Comparison of ENCODE assay signal across 8 cellular contexts in the genomic region with DNA sequence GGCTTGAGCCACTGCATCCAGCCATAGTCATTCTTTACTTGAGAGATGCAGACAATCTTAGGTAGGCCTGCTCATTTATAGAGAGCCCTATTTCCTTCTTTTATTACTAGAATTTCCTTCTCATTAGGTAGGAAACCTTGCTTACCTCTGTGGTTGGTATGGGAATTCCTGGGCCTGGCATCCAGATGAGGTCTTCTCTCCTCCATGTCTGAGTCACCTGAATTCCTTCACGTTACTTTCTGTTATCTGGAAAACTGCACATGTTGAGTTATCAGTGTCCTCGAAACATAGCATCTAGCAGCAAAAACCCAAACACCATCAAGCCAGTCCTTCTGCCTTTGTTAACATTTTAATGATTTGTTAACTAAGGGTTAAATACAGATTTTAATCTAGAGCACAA. TPM values are rescaled to one million over a fixed set of nuclear protein-coding genes. Genes with fewer than 3 reads are reported as not detected.
A peak's percentile ranks its signal among the peaks of the same experiment; 100 is the strongest.
DNase-seq lines count a peak whose midpoint lies in the region; ATAC-seq, FAIRE-seq and TF ChIP-seq lines count a peak whose summit lies in the region.

No MANE protein-coding gene starts in this region.

- no peak for ATAC-seq in HepG2
- ATAC-seq in right lobe of liver, result no peak
- ATAC-seq in left lung, result no peak
- ATAC-seq in HG03175 (IDR thresholded peaks at IDR 0.05; ENCODE audit: unreplicated experiment), result no peak
- ATAC-seq in HG02571 (IDR thresholded peaks at IDR 0.05; ENCODE audit: unreplicated experiment), result no peak

- H3K36me3 ChIP-seq in HepG2 (replicated peaks in 1 of 2; ENCODE audit: control insufficient read depth in 1 of 2, insufficient read depth in 2 of 2, low read length in 2 of 2) (peaks cover 23 to 43% of the 10 kb centered on the region in 2 experiments), right lobe of liver (peaks cover 0 to 36% (median 22%) of the 10 kb centered on the region in 4 donors), left lung (peaks cover 5 to 66% of the 10 kb centered on the region in 2 donors)

- H4K20me1 ChIP-seq in HepG2 (ENCODE audit: insufficient read depth, low read length), result peaks cover 21% of the 10 kb centered on the region

- peaks cover 60% of the 10 kb centered on the region for H3K79me2 ChIP-seq in HepG2 (ENCODE audit: insufficient read depth, low read length)

- CTCF ChIA-PET in HepG2 (lab: Yijun Ruan, JAX; ENCODE audit: low intra/inter-chr PET ratio, low total read pairs), result no interaction called here

- POLR2A ChIA-PET in HepG2 (lab: Yijun Ruan, JAX), result interaction anchor here (1.0 to 1.4 kb wide), 3 partner anchors 9 to 91 kb away, joined by 3 to 8 read pairs (median 6); no protein-coding TSS in a partner anchor

- no peak for TF ChIP-seq EP300 in HepG2 (IDR thresholded peaks at IDR 0.05; ENCODE audit: low read depth in 2 of 2, low read length in 2 of 2)
- no peak for TF ChIP-seq EP300 in HepG2 (CRISPR knock-in tag; IDR thresholded peaks at IDR 0.05; ENCODE audit: borderline replicate concordance)

- no peak for TF ChIP-seq CTCF in HepG2 (CRISPR knock-in tag; IDR thresholded peaks at IDR 0.05)
- no peak for TF ChIP-seq CTCF in right lobe of liver (IDR thresholded peaks at IDR 0.05)
- no peak for TF ChIP-seq CTCF in left lung (IDR thresholded peaks at IDR 0.05)

- H3K4me1 ChIP-seq in HepG2 (ENCODE audit: insufficient read depth, low read length), result peaks cover 39% of the 10 kb centered on the region
- H3K4me1 ChIP-seq in right lobe of liver, result peaks cover 0 to 30% (median 11%) of the 10 kb centered on the region in 4 donors
- H3K4me1 ChIP-seq in left lung, result peaks cover 25 to 63% of the 10 kb centered on the region in 2 donors

- peak overlapping the region; percentile 96 for H3K4me2 ChIP-seq in HepG2 (ENCODE audit: low read depth, low read length)

- 82% methylated on average over 2 of the region's 2 CpGs for WGBS in HepG2 (ENCODE audit: low lambda C conversion rate)
- 56% methylated on average over 2 of the region's 2 CpGs for WGBS in right lobe of liver (ENCODE audit: insufficient coverage, low coverage, low lambda C conversion rate, missing lambda C conversion rate)

- no peaks in the 10 kb centered on the region for H3K27me3 Mint-ChIP-seq in activated naive CD8-positive, alpha-beta T cell

- no peaks in the 10 kb centered on the region for H3K9me3 Mint-ChIP-seq in activated naive CD8-positive, alpha-beta T cell (ENCODE audit: low read depth)

- H3K4me1 Mint-ChIP-seq in activated naive CD8-positive, alpha-beta T cell (ENCODE audit: low read depth), result peaks cover 50% of the 10 kb centered on the region

- intact Hi-C loops in HepG2 (cut with micrococcal nuclease; ENCODE audit: unreplicated experiment) (loop anchor here (2.0 to 5.0 kb wide), 3 partner anchors 43 to 458 kb away; a partner anchor contains a TSS), right lobe of liver (cut with DNase I) (no loop called here), left lung (cut with DNase I) (no loop called here)

- H3K4me3 ChIP-seq in HepG2 (replicated peaks in 1 of 3; ENCODE audit: insufficient read depth in 1 of 3, low read depth in 2 of 3, low read length in 3 of 3) (peak overlapping the region in 2 of 3 experiments; percentile 78 to 98; a peak in 1 of 6 replicates), right lobe of liver (no peak overlapping the region), left lung (peak overlapping the region in 1 of 2 donors; percentile 83)

- H2AFZ ChIP-seq in HepG2 (ENCODE audit: low read length), result no peak overlapping the region

- no peak overlapping the region for H3K27ac ChIP-seq in HepG2 (ENCODE audit: extremely low read length, insufficient read depth, low read length)
- H3K27ac ChIP-seq in right lobe of liver, result no peak overlapping the region
- H3K27ac ChIP-seq in left lung, result peak overlapping the region; percentile 96 to 97

- peak overlapping the region; percentile 100 for H3K27ac Mint-ChIP-seq in activated naive CD8-positive, alpha-beta T cell

- peaks cover 46% of the 10 kb centered on the region for H3K36me3 Mint-ChIP-seq in activated naive CD8-positive, alpha-beta T cell

- no peaks in the 10 kb centered on the region for H3K9me3 ChIP-seq in HepG2 (ENCODE audit: low read length)
- no peaks in the 10 kb centered on the region for H3K9me3 ChIP-seq in right lobe of liver
- peaks cover 2 to 8% of the 10 kb centered on the region in 2 donors for H3K9me3 ChIP-seq in left lung

- no peak for TF ChIP-seq RAD21 in HepG2 (CRISPR knock-in tag; IDR thresholded peaks at IDR 0.05)

- BruUV-seq in HepG2 (replicated peaks; lab: Mats Ljungman, UMichigan), result no TSS peak

- no peak for FAIRE-seq in HepG2 (lab: Jason Lieb, UNC)
- no peak for FAIRE-seq in urothelium cell line (lab: Jason Lieb, UNC)

- H3K27me3 ChIP-seq in HepG2 (ENCODE audit: control insufficient read depth in 1 of 2, insufficient read depth in 2 of 2, low read length in 2 of 2), result peaks cover 0 to 4% of the 10 kb centered on the region in 2 experiments; a peak in 1 of 5 replicates
- no peaks in the 10 kb centered on the region for H3K27me3 ChIP-seq in right lobe of liver
- H3K27me3 ChIP-seq in left lung, result no peaks in the 10 kb centered on the region

- H3K9ac ChIP-seq in HepG2 (ENCODE audit: insufficient read depth, low read depth, low read length), result peak overlapping the region; percentile 99; the same call in 1 of the 2 replicates

- in situ Hi-C loops in HepG2 (cut with HindIII; ENCODE audit: extremely low pct_ligation_motif_present, low pct_unique_long_range_greater_than_20kb), result no loop called here

- TF ChIP-seq POLR2A in HepG2 (IDR thresholded peaks at IDR 0.05; ENCODE audit: insufficient read depth in 1 of 2, low read depth in 2 of 2, low read length in 2 of 2) (no peak), right lobe of liver (IDR thresholded peaks at IDR 0.05) (no peak)

- H3K4me3 Mint-ChIP-seq in activated naive CD8-positive, alpha-beta T cell, result peak overlapping the region; percentile 99

- DNase-seq in HepG2 (ENCODE audit: low spot score), result no peak
- DNase-seq in right lobe of liver, result no peak
- DNase-seq in left lung, result no peak
- peak; percentile 54 for DNase-seq in urothelium cell line (ENCODE audit: low spot score)
- no peak for DNase-seq in UCSD-AML1 (lab: John Stamatoyannopoulos, UW; ENCODE audit: unreplicated experiment)

TF ChIP-seq in HepG2, 621 proteins besides CTCF, POLR2A, EP300 and RAD21 (continues in another document):
- TF ChIP-seq ZNF652 (CRISPR knock-in tag; IDR thresholded peaks at IDR 0.05; ENCODE audit: borderline replicate concordance, low read depth) (0 out of 2 replicates have a peak, but pooled peaks have one; percentile 38), NR1H2 (CRISPR knock-in tag; IDR thresholded peaks at IDR 0.05; ENCODE audit: borderline replicate concordance, low read depth) (no peak)

RNA-seq across cellular contexts. Expression of a gene that starts 2.2 kb away (rescaled TPM):
- total RNA-seq in HepG2 (2016; rRNA removed; fragmentation: Illumina TruSeq; extraction: Trizol), result 11.1 and 15.9 TPM in 2 replicates
- 6.3 and 6.5 TPM in 2 replicates for total RNA-seq in HepG2 (2016; cell fraction: cytosol; rRNA removed; fragmentation: Illumina TruSeq; extraction: Trizol; ENCODE audit: low read depth)
- 11.0 and 12.7 TPM in 2 replicates for total RNA-seq in HepG2 (2016; cell fraction: insoluble cytoplasmic fraction; rRNA removed; fragmentation: Illumina TruSeq; extraction: Trizol)
- 9.7 and 10.8 TPM in 2 replicates for total RNA-seq in HepG2 (2016; cell fraction: membrane; rRNA removed; fragmentation: Illumina TruSeq; extraction: Trizol)
- 14.7 and 16.0 TPM in 2 replicates for total RNA-seq in HepG2 (2016; cell fraction: nucleus; rRNA removed; fragmentation: Illumina TruSeq; extraction: Trizol)
- polyA plus RNA-seq in HepG2 (2011; rRNA removed), result 2.9 and 3.5 TPM in 2 replicates
- 2.2 and 3.5 TPM in 2 replicates for polyA plus RNA-seq in HepG2 (2011; cell fraction: cytosol; rRNA removed)
- polyA plus RNA-seq in HepG2 (2011; cell fraction: nucleus; rRNA removed), result 4.5 and 5.9 TPM in 2 replicates
- polyA plus RNA-seq in HepG2 (2012), result 5.3 and 8.2 TPM in 2 replicates
- polyA plus RNA-seq in HepG2 (2016; cell fraction: cytosol; fragmentation: Illumina TruSeq; extraction: Trizol; ENCODE audit: low read depth), result 1.1 and 1.4 TPM in 2 replicates
- polyA plus RNA-seq in HepG2 (2016; cell fraction: insoluble cytoplasmic fraction; fragmentation: Illumina TruSeq; extraction: Trizol; ENCODE audit: low read depth), result 5.1 and 6.1 TPM in 2 replicates
- 2.2 TPM in 2 replicates for polyA plus RNA-seq in HepG2 (2016; cell fraction: membrane; fragmentation: Illumina TruSeq; extraction: Trizol; ENCODE audit: low read depth)
- 16.4 and 18.7 TPM in 2 replicates for polyA plus RNA-seq in HepG2 (2016; cell fraction: nucleus; fragmentation: Illumina TruSeq; extraction: Trizol; ENCODE audit: insufficient read depth, low read depth)
- polyA minus RNA-seq in HepG2 (2011; rRNA and poly(A)+ RNA removed; ENCODE audit: low replicate concordance), result 10.7 and 26.2 TPM in 2 replicates
- polyA minus RNA-seq in HepG2 (2011; cell fraction: cytosol; rRNA and poly(A)+ RNA removed), result 5.7 and 8.7 TPM in 2 replicates
- polyA minus RNA-seq in HepG2 (2011; cell fraction: nucleus; rRNA and poly(A)+ RNA removed), result 17.6 and 27.1 TPM in 2 replicates
- 10 to 100 TPM in 5 of 6 experiments, 1 to 10 TPM in 1; 9.3 to 17.5 (median 13.9) TPM for total RNA-seq in right lobe of liver
- 10 to 100 TPM; 39.6 to 41.0 TPM for total RNA-seq in left lung

RNA-seq across cellular contexts. Expression of a gene that starts 56.4 kb away (rescaled TPM):
- 72.8 and 88.3 TPM in 2 replicates for total RNA-seq in HepG2 (2016; rRNA removed; fragmentation: Illumina TruSeq; extraction: Trizol)
- 8.9 and 9.5 TPM in 2 replicates for total RNA-seq in HepG2 (2016; cell fraction: cytosol; rRNA removed; fragmentation: Illumina TruSeq; extraction: Trizol; ENCODE audit: low read depth)
- total RNA-seq in HepG2 (2016; cell fraction: insoluble cytoplasmic fraction; rRNA removed; fragmentation: Illumina TruSeq; extraction: Trizol), result 75.2 and 79.2 TPM in 2 replicates
- 14.0 and 18.2 TPM in 2 replicates for total RNA-seq in HepG2 (2016; cell fraction: membrane; rRNA removed; fragmentation: Illumina TruSeq; extraction: Trizol)
- total RNA-seq in HepG2 (2016; cell fraction: nucleus; rRNA removed; fragmentation: Illumina TruSeq; extraction: Trizol), result 44.4 and 46.5 TPM in 2 replicates
- 42.6 and 48.0 TPM in 2 replicates for polyA plus RNA-seq in HepG2 (2011; rRNA removed)
- polyA plus RNA-seq in HepG2 (2011; cell fraction: cytosol; rRNA removed), result 38.6 and 49.4 TPM in 2 replicates
- polyA plus RNA-seq in HepG2 (2011; cell fraction: nucleus; rRNA removed), result 62.5 and 66.4 TPM in 2 replicates
- polyA plus RNA-seq in HepG2 (2012), result 35.3 and 37.4 TPM in 2 replicates
- 4.7 and 5.9 TPM in 2 replicates for polyA plus RNA-seq in HepG2 (2016; cell fraction: cytosol; fragmentation: Illumina TruSeq; extraction: Trizol; ENCODE audit: low read depth)
- 85.6 and 97.5 TPM in 2 replicates for polyA plus RNA-seq in HepG2 (2016; cell fraction: insoluble cytoplasmic fraction; fragmentation: Illumina TruSeq; extraction: Trizol; ENCODE audit: low read depth)
- 8.4 and 10.7 TPM in 2 replicates for polyA plus RNA-seq in HepG2 (2016; cell fraction: membrane; fragmentation: Illumina TruSeq; extraction: Trizol; ENCODE audit: low read depth)
- 80.8 and 84.7 TPM in 2 replicates for polyA plus RNA-seq in HepG2 (2016; cell fraction: nucleus; fragmentation: Illumina TruSeq; extraction: Trizol; ENCODE audit: insufficient read depth, low read depth)
- 76.4 and 94.7 TPM in 2 replicates for polyA minus RNA-seq in HepG2 (2011; rRNA and poly(A)+ RNA removed; ENCODE audit: low replicate concordance)
- polyA minus RNA-seq in HepG2 (2011; cell fraction: cytosol; rRNA and poly(A)+ RNA removed), result 26.3 and 26.8 TPM in 2 replicates
- polyA minus RNA-seq in HepG2 (2011; cell fraction: nucleus; rRNA and poly(A)+ RNA removed), result 33.9 and 44.4 TPM in 2 replicates
- 10 to 100 TPM in 5 of 6 experiments, 1 to 10 TPM in 1; 7.6 to 15.7 (median 11.6) TPM for total RNA-seq in right lobe of liver
- 10 to 100 TPM; 21.8 to 22.2 TPM for total RNA-seq in left lung

Comparison
In these comparisons a context has a peak if more than half of its experiments do, and no peak if none do; other contexts are left out.
1. H3K4me3 ChIP-seq: peak in HepG2 (2 of 3); none in right lobe of liver (0 of 3).
2. H3K27ac ChIP-seq: peak in left lung (2 of 2); none in HepG2 (single experiment) and right lobe of liver (0 of 3).